Comparison of ENCODE assay signal across 19 cellular contexts in genomic region chr15:38144921-38145320, GRCh38.
A peak's percentile ranks its signal among the peaks of the same experiment; 100 is the strongest.
DNase-seq lines count a peak whose midpoint lies in the region; ATAC-seq and TF ChIP-seq lines count a peak whose summit lies in the region.
"Had no signal": no experiment of that assay in that cellular context is flagged by ENCODE, and none has a peak within 500 bp of the region (broad histone marks: within the 10 kb centered on the region; RNA-seq: fewer than 3 reads in every experiment).

No MANE protein-coding gene starts in this region.

- DNase-seq in PC-3, result peak; percentile 19
- peak; percentile 28 to 31 for DNase-seq in fibroblast of lung (ENCODE audit: low read depth in 2 of 2)
- DNase-seq in osteoblast (ENCODE audit: insufficient read length, low spot score, missing footprints), result peak; percentile 83
- DNase-seq in H7, result no peak
- DNase-seq in NCI-H345 (lab: John Stamatoyannopoulos, UW), result no peak
- DNase-seq in activated CD4-positive, CD25-positive, alpha-beta regulatory T cell (lab: John Stamatoyannopoulos, UW), result no peak
- DNase-seq: activated CD4-positive, alpha-beta T cell treated with anti-CD3 and anti-CD28 coated beads, Interleukin-2, amount 50 U/mL, for 1 hour; DMS79; effector memory CD4-positive, alpha-beta T cell; erythroblast; Kasumi-1; NCI-H1092; NCI-H187 treated with DMSO at 0.1 percent for 48 hours; T-helper 9 cell had no signal

- peak overlapping the region in 8 of 11 experiments; percentile 27 to 64 (median 48); a peak in 13 of 22 replicates for H3K27ac ChIP-seq in BLaER1 treated with 17β-estradiol and CSF1 and Interleukin-3, amounts not matched to agents 10 nM and 100 nM
- H3K27ac ChIP-seq in PC-3 (ENCODE audit: low read length) (peak overlapping the region; percentile 1; the same call in 1 of the 2 replicates), fibroblast of lung (ENCODE audit: insufficient read depth, low read length) (no peak overlapping the region), osteoblast (ENCODE audit: low read depth, low read length) (peak overlapping the region; percentile 53)
- H3K27ac ChIP-seq: prostate gland, RWPE1 had no signal

- no peaks in the 10 kb centered on the region for H3F3A ChIP-seq in PC-3 (ENCODE audit: low read length, unreplicated experiment)

- no peak overlapping the region for H2AFZ ChIP-seq in PC-3 (ENCODE audit: low read length)
- H2AFZ ChIP-seq in fibroblast of lung (ENCODE audit: low read length), result no peak overlapping the region
- peak overlapping the region; percentile 53 for H2AFZ ChIP-seq in osteoblast (ENCODE audit: low read length)

- peak; percentile 37; the same call in 1 of the 2 replicates for ATAC-seq in PC-3
- no peak for ATAC-seq in GM19351 (IDR thresholded peaks at IDR 0.05; ENCODE audit: unreplicated experiment)
- ATAC-seq: activated naive CD4-positive, alpha-beta T cell treated with anti-CD3 and anti-CD28 coated beads, Interleukin-2, amount 50 U/mL, for 72 hours had no signal

- H3K4me2 ChIP-seq in BLaER1 treated with 17β-estradiol and CSF1 and Interleukin-3, amounts not matched to agents 10 nM and 100 nM, result peak overlapping the region; percentile 64 to 91 (median 75)
- H3K4me2 ChIP-seq in PC-3 (ENCODE audit: low read length) (no peak overlapping the region), fibroblast of lung (ENCODE audit: extremely low read depth, insufficient read depth, low read length) (no peak overlapping the region), osteoblast (ENCODE audit: insufficient read depth, low read length) (peak overlapping the region; percentile 37)

- no peaks in the 10 kb centered on the region for H3K79me2 ChIP-seq in PC-3 (ENCODE audit: low read length)
- no peaks in the 10 kb centered on the region for H3K79me2 ChIP-seq in fibroblast of lung (ENCODE audit: control insufficient read depth, insufficient read depth, low read length)
- H3K79me2 ChIP-seq in osteoblast (ENCODE audit: insufficient read depth, low read length), result no peaks in the 10 kb centered on the region

- H3K9ac ChIP-seq in BLaER1 treated with 17β-estradiol and CSF1 and Interleukin-3, amounts not matched to agents 10 nM and 100 nM, result peak overlapping the region in 2 of 11 experiments; percentile 27 to 44; a peak in 2 of 22 replicates
- H3K9ac ChIP-seq in PC-3 (ENCODE audit: low read length) (no peak overlapping the region), fibroblast of lung (ENCODE audit: insufficient read depth, low read length) (no peak overlapping the region)

- intact Hi-C loops in PC-3 (cut with micrococcal nuclease), result no loop called here

- H3K36me3 ChIP-seq in BLaER1 treated with 17β-estradiol and CSF1 and Interleukin-3, amounts not matched to agents 10 nM and 100 nM, result no peaks in the 10 kb centered on the region
- H3K36me3 ChIP-seq in PC-3 (ENCODE audit: low read depth, low read length), result no peaks in the 10 kb centered on the region; the same call in 1 of the 2 replicates
- no peaks in the 10 kb centered on the region for H3K36me3 ChIP-seq in fibroblast of lung (ENCODE audit: control insufficient read depth, insufficient read depth, low read length)
- H3K36me3 ChIP-seq in osteoblast (ENCODE audit: insufficient read depth, low read length), result no peaks in the 10 kb centered on the region
- no peaks in the 10 kb centered on the region for H3K36me3 ChIP-seq in H7 (replicated peaks; ENCODE audit: control insufficient read depth, insufficient read depth, low read length)
- H3K36me3 ChIP-seq: prostate gland had no signal

- peaks cover 0 to 29% (median 6%) of the 10 kb centered on the region in 11 experiments; a peak in 17 of 22 replicates for H3K9me3 ChIP-seq in BLaER1 treated with 17β-estradiol and CSF1 and Interleukin-3, amounts not matched to agents 10 nM and 100 nM (replicated peaks in 1 of 11)
- H3K9me3 ChIP-seq in PC-3 (ENCODE audit: low read length) (no peaks in the 10 kb centered on the region), fibroblast of lung (ENCODE audit: control insufficient read depth, insufficient read depth, low read depth, low read length) (no peaks in the 10 kb centered on the region), osteoblast (ENCODE audit: low read depth, low read length) (no peaks in the 10 kb centered on the region)
- H3K9me3 ChIP-seq: prostate gland had no signal

- POLR2A ChIA-PET in PC-3 (lab: Charles Lee; ENCODE audit: unreplicated experiment), result no interaction called here

- peaks cover 17 to 49% (median 29%) of the 10 kb centered on the region in 10 experiments for H3K4me1 ChIP-seq in BLaER1 treated with 17β-estradiol and CSF1 and Interleukin-3, amounts not matched to agents 10 nM and 100 nM
- H3K4me1 ChIP-seq in PC-3 (ENCODE audit: insufficient read depth, low read length) (no peaks in the 10 kb centered on the region), fibroblast of lung (ENCODE audit: control insufficient read depth, extremely low read depth, insufficient read depth, low read length) (no peaks in the 10 kb centered on the region), osteoblast (ENCODE audit: insufficient read depth, low read length) (peaks cover 16% of the 10 kb centered on the region)
- H3K4me1 ChIP-seq: prostate gland had no signal

- CTCF ChIA-PET in PC-3 (lab: Charles Lee), result no interaction called here

- H3K9me2 ChIP-seq in PC-3 (replicated peaks; ENCODE audit: low read length), result no peaks in the 10 kb centered on the region

- no TSS peak for BruUV-seq in PC-3 (replicated peaks; lab: Mats Ljungman, UMichigan)

- TF ChIP-seq CTCF in PC-3 (conservative IDR thresholded peaks at IDR 0.05; ENCODE audit: low read depth, low read length), result no peak
- TF ChIP-seq CTCF in fibroblast of lung (conservative IDR thresholded peaks at IDR 0.05 in 1 of 2, IDR thresholded peaks at IDR 0.05 in 1 of 2; ENCODE audit: low read depth in 1 of 2, low read length in 2 of 2), result no peak
- TF ChIP-seq CTCF in osteoblast (IDR thresholded peaks at IDR 0.05; ENCODE audit: extremely low read depth, low read depth, low read length), result no peak

- no peaks in the 10 kb centered on the region for H3K27me3 ChIP-seq in BLaER1 treated with 17β-estradiol and CSF1 and Interleukin-3, amounts not matched to agents 10 nM and 100 nM
- no peaks in the 10 kb centered on the region for H3K27me3 ChIP-seq in PC-3 (ENCODE audit: low read length)
- no peaks in the 10 kb centered on the region for H3K27me3 ChIP-seq in fibroblast of lung (ENCODE audit: control insufficient read depth, insufficient read depth, low read length)
- no peaks in the 10 kb centered on the region for H3K27me3 ChIP-seq in osteoblast (ENCODE audit: insufficient read depth, low read length)
- H3K27me3 ChIP-seq in H7 (ENCODE audit: control insufficient read depth, insufficient read depth, low read length), result no peaks in the 10 kb centered on the region

- no peak overlapping the region for H3K4me3 ChIP-seq in BLaER1 treated with 17β-estradiol and CSF1 and Interleukin-3, amounts not matched to agents 10 nM and 100 nM
- no peak overlapping the region for H3K4me3 ChIP-seq in PC-3 (ENCODE audit: low read length)
- no peak overlapping the region for H3K4me3 ChIP-seq in fibroblast of lung (replicated peaks in 1 of 4; ENCODE audit: control extremely low read depth in 1 of 4, insufficient read depth in 1 of 4, low read depth in 3 of 4, low read length in 4 of 4)
- no peak overlapping the region for H3K4me3 ChIP-seq in osteoblast (ENCODE audit: insufficient read depth, low read length)
- no peak overlapping the region for H3K4me3 ChIP-seq in H7 (ENCODE audit: insufficient read depth, low read depth, low read length)
- H3K4me3 ChIP-seq: prostate gland had no signal

- H4K20me1 ChIP-seq in BLaER1 treated with 17β-estradiol and CSF1 and Interleukin-3, amounts not matched to agents 10 nM and 100 nM, result no peaks in the 10 kb centered on the region
- H4K20me1 ChIP-seq in PC-3 (ENCODE audit: low read length) (no peaks in the 10 kb centered on the region), fibroblast of lung (ENCODE audit: control insufficient read depth, extremely low read depth, insufficient read depth, low read length) (no peaks in the 10 kb centered on the region), osteoblast (ENCODE audit: insufficient read depth, low read length) (no peaks in the 10 kb centered on the region)

Comparison
In these comparisons a context has a peak if more than half of its experiments do, and no peak if none do; other contexts are left out.
1. H3K4me2 ChIP-seq: peak in BLaER1 treated with 17β-estradiol and CSF1 and Interleukin-3, amounts not matched to agents 10 nM and 100 nM (11 of 11) and osteoblast (single experiment); none in PC-3 (single experiment) and fibroblast of lung (single experiment).
2. DNase-seq: peak in PC-3 (single experiment), fibroblast of lung (2 of 2) and osteoblast (single experiment); none in H7 (single experiment), NCI-H345 (single experiment) and activated CD4-positive, CD25-positive, alpha-beta regulatory T cell (0 of 4).